ENCODE assay signal across 18 cellular contexts in the genomic region with DNA sequence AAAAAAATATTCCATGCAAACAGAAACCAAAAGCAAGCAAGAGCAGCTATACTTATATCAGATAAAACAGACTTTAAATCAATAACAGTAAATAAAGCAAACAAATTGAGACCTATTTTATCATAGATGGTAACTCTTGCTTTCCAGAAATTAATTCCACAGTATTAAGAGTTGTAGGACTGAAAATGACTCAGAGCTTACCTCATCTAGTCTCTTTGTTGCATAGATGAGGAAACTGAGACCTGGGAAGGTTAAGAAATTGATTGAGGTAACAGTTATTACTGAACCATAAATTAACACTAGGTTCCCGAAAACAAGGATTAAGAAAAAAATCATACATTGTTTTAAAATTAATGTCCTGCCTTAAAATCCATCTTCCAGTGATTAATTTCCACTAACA.
"Had no signal": no experiment of that assay in that cellular context is flagged by ENCODE, and none has a peak within 500 bp of the region (broad histone marks: within the 10 kb centered on the region; RNA-seq: fewer than 3 reads in every experiment).

No MANE protein-coding gene starts in this region.

- H3K9me3 ChIP-seq: lower lobe of right lung, ovary had no signal

- FAIRE-seq: keratinocyte had no signal

- H3K27ac Mint-ChIP-seq: dendritic cell treated with granulocyte-macrophage colony-stimulating factor and Interleukin-4, amounts not matched to agents 40 ng/mL and 50 ng/mL, for 4 days; memory B cell; mesothelial cell of epicardium; natural killer cell treated with Interleukin-12 subunit alpha and Interleukin-12 subunit beta and Interleukin-15 and Interleukin-18, amount 100 ng/mL, for 72 hours; neural progenitor cell had no signal

- H3K4me3 ChIP-seq: esophagus muscularis mucosa, gastrocnemius medialis, left ventricle myocardium inferior, lower lobe of right lung, neural progenitor cell, ovary, right lobe of liver, upper lobe of left lung, uterus had no signal

- H3K9me3 Mint-ChIP-seq: natural killer cell treated with Interleukin-12 subunit alpha and Interleukin-12 subunit beta and Interleukin-15 and Interleukin-18, amount 100 ng/mL, for 72 hours had no signal

- H3K27me3 Mint-ChIP-seq: dendritic cell treated with granulocyte-macrophage colony-stimulating factor and Interleukin-4, amounts not matched to agents 40 ng/mL and 50 ng/mL, for 4 days; memory B cell had no signal

- H3K4me3 Mint-ChIP-seq: dendritic cell treated with granulocyte-macrophage colony-stimulating factor and Interleukin-4, amounts not matched to agents 40 ng/mL and 50 ng/mL, for 4 days; memory B cell; mesothelial cell of epicardium; natural killer cell treated with Interleukin-12 subunit alpha and Interleukin-12 subunit beta and Interleukin-15 and Interleukin-18, amount 100 ng/mL, for 72 hours; neural progenitor cell had no signal

- H3K27ac ChIP-seq: esophagus muscularis mucosa, gastrocnemius medialis, left ventricle myocardium inferior, lower lobe of right lung, neural progenitor cell, ovary, right lobe of liver, upper lobe of left lung, uterus had no signal

- H3K27me3 ChIP-seq: esophagus muscularis mucosa, gastrocnemius medialis, neural progenitor cell, ovary, right lobe of liver, upper lobe of left lung, uterus had no signal

- H3K4me1 ChIP-seq: gastrocnemius medialis, lower lobe of right lung, upper lobe of left lung, uterus had no signal

- H3K36me3 ChIP-seq: esophagus muscularis mucosa, gastrocnemius medialis, left ventricle myocardium inferior, lower lobe of right lung, neural progenitor cell, ovary, right lobe of liver, upper lobe of left lung, uterus had no signal

- DNase-seq: gastrocnemius medialis; glutamatergic neuron; left ventricle myocardium inferior; lower lobe of right lung; nucleus accumbens; ovary; right lobe of liver; stimulated activated CD4-positive, alpha-beta T cell treated with anti-CD3 and anti-CD28 coated beads, Interleukin-12 subunit alpha, Interleukin-12 subunit beta, amount 100 ng/mL, for 4 hours; stimulated activated naive CD4-positive, alpha-beta T cell; upper lobe of left lung; uterus had no signal

- H3K36me3 Mint-ChIP-seq: natural killer cell treated with Interleukin-12 subunit alpha and Interleukin-12 subunit beta and Interleukin-15 and Interleukin-18, amount 100 ng/mL, for 72 hours had no signal
